30 cellular contexts compared by ENCODE assay signal in genomic region chr2:114046373-114046772, GRCh38.
DNase-seq lines count a peak whose midpoint lies in the region; ATAC-seq, FAIRE-seq and TF ChIP-seq lines count a peak whose summit lies in the region.
"Had no signal": no experiment of that assay in that cellular context is flagged by ENCODE, and none has a peak within 500 bp of the region (broad histone marks: within the 10 kb centered on the region; RNA-seq: fewer than 3 reads in every experiment).

No MANE protein-coding gene starts in this region.

- H3K27ac ChIP-seq in K562 (ENCODE audit: extremely low read depth, low read depth, low read length) (no peak overlapping the region), esophagus muscularis mucosa (replicated peaks in 1 of 4) (no peak overlapping the region)
- H3K27ac ChIP-seq: 22Rv1; A549; BLaER1; BLaER1 treated with 17β-estradiol and CSF1 and Interleukin-3, amounts not matched to agents 10 nM and 100 nM; C4-2B had no signal

- no peaks in the 10 kb centered on the region for H3K79me2 ChIP-seq in K562 (ENCODE audit: control insufficient read depth, insufficient read depth, low read length)

- ATAC-seq in K562, result no peak
- ATAC-seq in HG03342 (IDR thresholded peaks at IDR 0.05; ENCODE audit: unreplicated experiment), result no peak
- ATAC-seq: A549; CD8-positive, alpha-beta T cell had no signal

- 0% methylated on average over 5 of the region's 5 CpGs for WGBS in K562 (ENCODE audit: insufficient coverage, low coverage, missing lambda C conversion rate)
- WGBS in esophagus muscularis mucosa, result 87% methylated on average over 5 of the region's 5 CpGs

- H3K36me3 ChIP-seq in K562 (ENCODE audit: control insufficient read depth, insufficient read depth, low read length) (no peaks in the 10 kb centered on the region), esophagus muscularis mucosa (no peaks in the 10 kb centered on the region)
- H3K36me3 ChIP-seq: BE2C; BLaER1; BLaER1 treated with 17β-estradiol and CSF1 and Interleukin-3, amounts not matched to agents 10 nM and 100 nM had no signal

- no TSS peak for BruUV-seq in K562 (replicated peaks; lab: Mats Ljungman, UMichigan)

- TF ChIP-seq RAD21 in K562 (CRISPR knock-in tag; conservative IDR thresholded peaks at IDR 0.05 in 1 of 2, IDR thresholded peaks at IDR 0.05 in 1 of 2), result no peak

- DNase-seq in K562 (ENCODE audit: extremely low read depth in 1 of 4, low spot score in 3 of 4) (peak in 3 of 4 experiments; percentile 13 to 24 (median 13)), esophagus muscularis mucosa (ENCODE audit: extremely low spot score) (peak; percentile 57), DMS79 (lab: John Stamatoyannopoulos, UW) (no peak)
- DNase-seq: 8988T; ACHN; AML-193; BE2C; C1 segment of cervical spinal cord; Caco-2; Calu3; CD4-positive, alpha-beta memory T cell; CD4-positive, alpha-beta T cell; CD4-positive, CD25-positive, alpha-beta regulatory T cell; CD8-positive, alpha-beta memory T cell; CD8-positive, alpha-beta T cell; COR-L47; DMS 273 treated with DMSO at 0.1 percent for 48 hours; DMS153; DMS53; DMS79 treated with DMSO at 0.1 percent for 48 hours; DND-41; EL had no signal

- no peaks in the 10 kb centered on the region for H3K9me1 ChIP-seq in K562 (ENCODE audit: control insufficient read depth, insufficient read depth, low read length)

- TF ChIP-seq CTCF in K562 (IDR thresholded peaks at IDR 0.05 in 2 of 3, conservative IDR thresholded peaks at IDR 0.05 in 1 of 3; ENCODE audit: insufficient read depth in 2 of 3, low read depth in 1 of 3, low read length in 3 of 3), result no peak
- TF ChIP-seq CTCF in esophagus muscularis mucosa (IDR thresholded peaks at IDR 0.05), result no peak

- POLR2A ChIA-PET in K562 (lab: Yijun Ruan, JAX), result no interaction called here

- H3K4me1 ChIP-seq in K562 (replicated peaks in 1 of 2; ENCODE audit: control insufficient read depth in 2 of 2, insufficient read depth in 2 of 2, low read length in 2 of 2) (no peaks in the 10 kb centered on the region), esophagus muscularis mucosa (no peaks in the 10 kb centered on the region)
- H3K4me1 ChIP-seq: A549; BE2C; BLaER1; BLaER1 treated with 17β-estradiol and CSF1 and Interleukin-3, amounts not matched to agents 10 nM and 100 nM; Caco-2 had no signal

- TF ChIP-seq EP300 in K562 (IDR thresholded peaks at IDR 0.05; ENCODE audit: low read length) (no peak), esophagus muscularis mucosa (IDR thresholded peaks at IDR 0.05) (no peak)

- no peak overlapping the region for H3K4me2 ChIP-seq in K562 (ENCODE audit: insufficient read depth, low read length)
- H3K4me2 ChIP-seq: A549; BLaER1; BLaER1 treated with 17β-estradiol and CSF1 and Interleukin-3, amounts not matched to agents 10 nM and 100 nM had no signal

- no peak overlapping the region for H2AFZ ChIP-seq in K562 (ENCODE audit: low read depth, low read length)

- H3K9me3 ChIP-seq in K562 (replicated peaks; ENCODE audit: control insufficient read depth, insufficient read depth, low read depth, low read length) (no peaks in the 10 kb centered on the region), esophagus muscularis mucosa (no peaks in the 10 kb centered on the region)
- H3K9me3 ChIP-seq: A549; BE2C; BLaER1; BLaER1 treated with 17β-estradiol and CSF1 and Interleukin-3, amounts not matched to agents 10 nM and 100 nM; Caco-2 had no signal

- in situ Hi-C loops in K562 (cut with MboI), result no loop called here

- no peak overlapping the region for H3K9ac ChIP-seq in K562 (ENCODE audit: insufficient read depth in 1 of 2, low read depth in 2 of 2, low read length in 2 of 2)
- H3K9ac ChIP-seq: BLaER1; BLaER1 treated with 17β-estradiol and CSF1 and Interleukin-3, amounts not matched to agents 10 nM and 100 nM had no signal

- intact Hi-C loops in K562 (cut with micrococcal nuclease) (no loop called here), esophagus muscularis mucosa (cut with DNase I) (no loop called here)

- CTCF ChIA-PET in K562 (lab: Yijun Ruan, JAX; ENCODE audit: low intra/inter-chr PET ratio), result no interaction called here

- no peaks in the 10 kb centered on the region for H3K27me3 ChIP-seq in K562 (ENCODE audit: control insufficient read depth in 2 of 2, insufficient read depth in 2 of 2, low read length in 2 of 2)
- H3K27me3 ChIP-seq in esophagus muscularis mucosa, result peaks cover 0 to 5% (median 0%) of the 10 kb centered on the region in 4 donors
- H3K27me3 ChIP-seq: BE2C; BLaER1; BLaER1 treated with 17β-estradiol and CSF1 and Interleukin-3, amounts not matched to agents 10 nM and 100 nM had no signal

- H3K4me3 ChIP-seq in K562, result no peak overlapping the region
- H3K4me3 ChIP-seq in esophagus muscularis mucosa, result no peak overlapping the region
- H3K4me3 ChIP-seq: A549; BLaER1; BLaER1 treated with 17β-estradiol and CSF1 and Interleukin-3, amounts not matched to agents 10 nM and 100 nM had no signal

- H4K20me1 ChIP-seq in K562 (replicated peaks; ENCODE audit: control insufficient read depth, insufficient read depth, low read length), result no peaks in the 10 kb centered on the region
- H4K20me1 ChIP-seq: BLaER1; BLaER1 treated with 17β-estradiol and CSF1 and Interleukin-3, amounts not matched to agents 10 nM and 100 nM had no signal

- TF ChIP-seq POLR2A in K562 (conservative IDR thresholded peaks at IDR 0.05), result no peak
- TF ChIP-seq POLR2A in esophagus muscularis mucosa (IDR thresholded peaks at IDR 0.05; ENCODE audit: low read depth), result no peak

- no peak for FAIRE-seq in K562 (lab: Jason Lieb, UNC)
- FAIRE-seq: A204.1, A549, D721Med had no signal

TF ChIP-seq in K562, 482 proteins besides CTCF, POLR2A, EP300 and RAD21:
- TF ChIP-seq TRIM25 (IDR thresholded peaks at IDR 0.05; ENCODE audit: borderline replicate concordance), result no peak
TF ChIP-seq in K562: peak in this region for 0.
